In the genomic region with DNA sequence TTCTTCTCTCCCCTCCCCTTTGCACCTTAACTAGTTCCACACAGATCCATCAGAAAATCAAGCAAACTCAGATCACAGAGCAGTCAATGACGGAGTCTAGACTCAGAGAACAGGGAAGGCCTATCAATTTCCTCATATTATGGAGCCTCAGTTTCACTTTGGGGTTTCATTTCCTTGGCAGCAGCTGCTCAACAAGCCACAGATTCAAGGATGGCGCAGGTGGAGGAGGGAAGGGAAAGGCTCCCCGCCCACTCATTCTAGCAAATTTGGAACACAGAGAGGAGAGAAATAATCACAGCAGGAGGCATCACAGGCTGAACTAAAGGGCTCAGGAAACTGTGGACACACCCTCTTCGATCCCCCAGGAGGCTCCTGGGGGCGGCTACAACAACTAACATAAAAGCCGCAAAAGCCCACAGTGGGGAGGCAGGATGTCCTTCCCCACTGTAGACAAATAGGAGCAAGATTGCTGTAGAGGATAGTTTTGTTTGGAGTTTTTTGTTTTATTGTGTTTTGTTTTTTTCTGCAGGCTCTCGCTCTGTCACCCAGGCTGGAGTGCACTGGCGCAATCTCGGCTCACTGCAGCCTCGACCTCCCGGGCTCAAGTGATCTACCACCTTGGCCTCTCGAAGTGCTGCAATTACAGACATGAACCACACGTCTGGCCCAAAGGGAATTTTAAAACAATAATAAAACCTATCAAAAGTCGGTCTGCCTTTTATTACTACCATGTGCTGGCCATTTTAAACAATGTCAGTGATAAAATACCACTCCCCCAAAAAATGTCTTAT, we compare ENCODE assay signal across 1 cellular context.
A peak's percentile ranks its signal among the peaks of the same experiment; 100 is the strongest.
TF ChIP-seq lines count a peak whose summit lies in the region.

No MANE protein-coding gene starts in this region.

TF ChIP-seq in H1, 55 proteins besides CTCF, POLR2A, EP300 and RAD21:
- 0 out of 2 replicates have a peak, but pooled peaks have one; percentile 10 for TF ChIP-seq SP1 (IDR thresholded peaks at IDR 0.05; ENCODE audit: low read depth, low read length)
- TF ChIP-seq KDM4A (IDR thresholded peaks at IDR 0.05; ENCODE audit: low read depth, low read length, severe bottlenecking) = no peak
- no peak for TF ChIP-seq FOSL1 (IDR thresholded peaks at IDR 0.05; ENCODE audit: insufficient read depth, low read depth, low read length)
- no peak for TF ChIP-seq KDM1A (IDR thresholded peaks at IDR 0.05; ENCODE audit: borderline replicate concordance, low read length)
- no peak for TF ChIP-seq CHD7 (IDR thresholded peaks at IDR 0.05; ENCODE audit: insufficient replicate concordance, low read length)
- TF ChIP-seq SP4 (IDR thresholded peaks at IDR 0.05; ENCODE audit: low read length) = no peak
- TF ChIP-seq RFX5 (IDR thresholded peaks at IDR 0.05; ENCODE audit: borderline replicate concordance, low read depth, low read length) = no peak
- peak; percentile 91 for TF ChIP-seq EGR1 (IDR thresholded peaks at IDR 0.05; ENCODE audit: borderline replicate concordance, low read depth, low read length)
- TF ChIP-seq CREB1 (IDR thresholded peaks at IDR 0.05) = no peak
- TF ChIP-seq NRF1 (IDR thresholded peaks at IDR 0.05; ENCODE audit: low read depth, low read length) = no peak
- TF ChIP-seq EZH2 (IDR thresholded peaks at IDR 0.05; ENCODE audit: low read depth, low read length, severe bottlenecking) = no peak
- TF ChIP-seq TCF12 (IDR thresholded peaks at IDR 0.05; ENCODE audit: low read depth, low read length) = no peak
- TF ChIP-seq YY1 (IDR thresholded peaks at IDR 0.05; ENCODE audit: low read depth, low read length) = no peak
- no peak for TF ChIP-seq USF2 (IDR thresholded peaks at IDR 0.05; ENCODE audit: low read length)
- TF ChIP-seq BRCA1 (IDR thresholded peaks at IDR 0.05; ENCODE audit: low read depth, low read length) = no peak
- no peak for TF ChIP-seq SIRT6 (IDR thresholded peaks at IDR 0.05; ENCODE audit: low read length)
- TF ChIP-seq GABPA (IDR thresholded peaks at IDR 0.05; ENCODE audit: borderline replicate concordance, insufficient read depth, low read length) = no peak
- peak in 1 of 2 experiments; percentile 51; a peak in 1 of 4 replicates for TF ChIP-seq SIN3A (conservative IDR thresholded peaks at IDR 0.05 in 1 of 2, IDR thresholded peaks at IDR 0.05 in 1 of 2; ENCODE audit: low read depth in 1 of 2, low read length in 2 of 2)
- TF ChIP-seq MAX (IDR thresholded peaks at IDR 0.05) = no peak
- no peak for TF ChIP-seq CHD1 (IDR thresholded peaks at IDR 0.05; ENCODE audit: low read depth, low read length)
- no peak for TF ChIP-seq CBX5 (IDR thresholded peaks at IDR 0.05; ENCODE audit: low read depth, low read length)
- no peak for TF ChIP-seq POLR2AphosphoS5 (IDR thresholded peaks at IDR 0.05; ENCODE audit: low read depth, low read length)
- TF ChIP-seq CEBPB (IDR thresholded peaks at IDR 0.05; ENCODE audit: low read depth, low read length) = no peak
- TF ChIP-seq, protein P1, sequence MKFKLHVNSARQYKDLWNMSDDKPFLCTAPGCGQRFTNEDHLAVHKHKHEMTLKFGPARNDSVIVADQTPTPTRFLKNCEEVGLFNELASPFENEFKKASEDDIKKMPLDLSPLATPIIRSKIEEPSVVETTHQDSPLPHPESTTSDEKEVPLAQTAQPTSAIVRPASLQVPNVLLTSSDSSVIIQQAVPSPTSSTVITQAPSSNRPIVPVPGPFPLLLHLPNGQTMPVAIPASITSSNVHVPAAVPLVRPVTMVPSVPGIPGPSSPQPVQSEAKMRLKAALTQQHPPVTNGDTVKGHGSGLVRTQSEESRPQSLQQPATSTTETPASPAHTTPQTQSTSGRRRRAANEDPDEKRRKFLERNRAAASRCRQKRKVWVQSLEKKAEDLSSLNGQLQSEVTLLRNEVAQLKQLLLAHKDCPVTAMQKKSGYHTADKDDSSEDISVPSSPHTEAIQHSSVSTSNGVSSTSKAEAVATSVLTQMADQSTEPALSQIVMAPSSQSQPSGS (IDR thresholded peaks at IDR 0.05; ENCODE audit: low read length) = no peak
- TF ChIP-seq JUN (IDR thresholded peaks at IDR 0.05; ENCODE audit: low read depth, low read length) = no peak
- TF ChIP-seq CHD2 (IDR thresholded peaks at IDR 0.05; ENCODE audit: low read length) = no peak
- TF ChIP-seq HDAC2 (IDR thresholded peaks at IDR 0.05; ENCODE audit: borderline replicate concordance in 1 of 2, low read depth in 2 of 2, low read length in 2 of 2) = 0 out of 4 replicates have a peak, but pooled peaks of 1 of the 2 experiments have one; percentile 69
- TF ChIP-seq TAF1 (IDR thresholded peaks at IDR 0.05; ENCODE audit: low read depth, low read length) = no peak
- TF ChIP-seq ASH2L (IDR thresholded peaks at IDR 0.05; ENCODE audit: low read length) = no peak
